ENCODE assay signal across 19 cellular contexts in genomic region chr1:15521209-15521887, GRCh38. TPM values are rescaled to one million over a fixed set of nuclear protein-coding genes. Genes with fewer than 3 reads are reported as not detected.
"Had no signal": no experiment of that assay in that cellular context is flagged by ENCODE, and none has a peak within 500 bp of the region (broad histone marks: within the 10 kb centered on the region; RNA-seq: fewer than 3 reads in every experiment).

No MANE protein-coding gene starts in this region.

RNA-seq across cellular contexts. Expression of gene CELA2B, which starts 45.4 kb away (rescaled TPM):
- total RNA-seq: activated CD8-positive, alpha-beta memory T cell treated with anti-CD3 and anti-CD28 coated beads, Interleukin-2, amount 10 ng/mL, durations not matched to agents 7 days and 5 days; activated CD8-positive, alpha-beta T cell treated with anti-CD3 and anti-CD28 coated beads, Interleukin-2, amount 10 ng/mL, durations not matched to agents 7 days and 5 days; activated naive CD4-positive, alpha-beta T cell treated with anti-CD3 and anti-CD28 coated beads for 36 hours; activated naive CD8-positive, alpha-beta T cell treated with anti-CD3 and anti-CD28 coated beads, Interleukin-2, amount 10 ng/mL, durations not matched to agents 7 days and 5 days; astrocyte; cardiac septum; cerebellum; endothelial cell of umbilical vein; fibroblast of lung; fibroblast of villous mesenchyme; gastroesophageal sphincter; lower lobe of right lung; mucosa of descending colon; subcutaneous adipose tissue; thoracic aorta; vagina had no signal
- polyA plus RNA-seq: endothelial cell of umbilical vein, esophagus, fibroblast of lung, keratinocyte, neural cell had no signal
